Comparison of ENCODE assay signal across 17 cellular contexts in the genomic region with DNA sequence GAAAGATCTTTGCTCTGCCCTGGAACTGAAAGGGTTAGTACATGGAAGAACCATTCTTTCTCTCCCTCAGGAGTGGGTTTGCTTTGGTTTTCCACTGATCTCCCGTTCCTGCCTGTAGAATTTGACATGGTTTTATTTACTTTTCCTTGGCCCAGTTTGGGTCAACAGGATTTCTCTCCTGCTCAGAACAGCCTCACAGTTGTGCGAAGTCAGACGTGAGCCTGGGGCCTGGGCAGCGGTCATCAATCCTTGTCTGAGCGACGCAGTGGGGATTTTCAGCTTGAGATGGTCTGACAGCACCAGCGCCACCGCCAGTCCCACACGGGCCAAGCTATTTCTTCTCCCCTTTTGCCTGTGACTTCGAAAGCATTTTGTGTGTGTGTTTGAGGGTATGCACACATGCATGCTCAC. TPM values are rescaled to one million over a fixed set of nuclear protein-coding genes. Genes with fewer than 3 reads are reported as not detected.
"Had no signal": no experiment of that assay in that cellular context is flagged by ENCODE, and none has a peak within 500 bp of the region (broad histone marks: within the 10 kb centered on the region; RNA-seq: fewer than 3 reads in every experiment).

No MANE protein-coding gene starts in this region.

- H3K27ac ChIP-seq: colonic mucosa, epithelial cell of prostate, right atrium auricular region, transverse colon had no signal

- H3K9me3 ChIP-seq: colonic mucosa, right atrium auricular region, transverse colon had no signal

- H3K4me1 ChIP-seq: colonic mucosa, right atrium auricular region had no signal

- H3K36me3 ChIP-seq: colonic mucosa, right atrium auricular region, transverse colon had no signal

- H3K27me3 ChIP-seq: colonic mucosa, right atrium auricular region, transverse colon had no signal

- DNase-seq: activated CD4-positive, alpha-beta memory T cell treated with anti-CD3 and anti-CD28 coated beads, Interleukin-2, amount 10 ng/mL, durations not matched to agents 7 days and 5 days; activated CD4-positive, alpha-beta T cell treated with anti-CD3 and anti-CD28 coated beads for 1 hour; activated CD8-positive, alpha-beta memory T cell treated with anti-CD3 and anti-CD28 coated beads, Interleukin-2, amount 50 U/mL, for 4 hours; activated gamma-delta T cell treated with Interleukin-2 at 50 U/mL for 16 hours; activated naive CD8-positive, alpha-beta T cell treated with anti-CD3 and anti-CD28 coated beads, Interleukin-2, amount 50 U/mL, for 24 hours; activated T-cell treated with anti-CD3 and anti-CD28 coated beads, Interleukin-2, amount 50 U/mL, for 72 hours; caudate nucleus; colonic mucosa; immature natural killer cell; left colon; SIG-M5; stimulated activated CD4-positive, alpha-beta T cell treated with anti-CD3 and anti-CD28 coated beads, Interleukin-1b, Interleukin-23, amount 100 ng/mL, for 48 hours; transverse colon had no signal

- H3K36me3 Mint-ChIP-seq: immature natural killer cell; stimulated activated memory B cell treated with anti-CD40 and anti-IgM and Interleukin-4, amounts not matched to agents 10 μg/mL and 1 μg/mL and 100 μg/mL, for 72 hours had no signal

- H3K27ac Mint-ChIP-seq: activated CD4-positive, alpha-beta memory T cell treated with anti-CD3 and anti-CD28 coated beads, Interleukin-2, amount 10 ng/mL, durations not matched to agents 7 days and 5 days; activated naive CD8-positive, alpha-beta T cell treated with anti-CD3 and anti-CD28 coated beads, Interleukin-2, amount 50 U/mL, for 24 hours; activated T-cell treated with anti-CD3 and anti-CD28 coated beads, Interleukin-2, amount 50 U/mL, for 72 hours; immature natural killer cell; stimulated activated memory B cell treated with anti-CD40 and anti-IgM and Interleukin-4, amounts not matched to agents 10 μg/mL and 1 μg/mL and 100 μg/mL, for 72 hours had no signal

- ATAC-seq: activated naive CD8-positive, alpha-beta T cell treated with anti-CD3 and anti-CD28 coated beads, Interleukin-2, amount 50 U/mL, for 24 hours; activated T-cell treated with anti-CD3 and anti-CD28 coated beads, Interleukin-2, amount 50 U/mL, for 72 hours; left colon; stimulated activated memory B cell treated with anti-CD40 and anti-IgM and Interleukin-4, amounts not matched to agents 10 μg/mL and 1 μg/mL and 100 μg/mL, for 72 hours had no signal

- H3K9me3 Mint-ChIP-seq: activated CD4-positive, alpha-beta memory T cell treated with anti-CD3 and anti-CD28 coated beads, Interleukin-2, amount 10 ng/mL, durations not matched to agents 7 days and 5 days; activated naive CD8-positive, alpha-beta T cell treated with anti-CD3 and anti-CD28 coated beads, Interleukin-2, amount 50 U/mL, for 24 hours; activated T-cell treated with anti-CD3 and anti-CD28 coated beads, Interleukin-2, amount 50 U/mL, for 72 hours; immature natural killer cell; stimulated activated memory B cell treated with anti-CD40 and anti-IgM and Interleukin-4, amounts not matched to agents 10 μg/mL and 1 μg/mL and 100 μg/mL, for 72 hours had no signal

- H3K4me3 ChIP-seq: colonic mucosa, right atrium auricular region, transverse colon had no signal

- H3K4me3 Mint-ChIP-seq: activated CD4-positive, alpha-beta memory T cell treated with anti-CD3 and anti-CD28 coated beads, Interleukin-2, amount 10 ng/mL, durations not matched to agents 7 days and 5 days; activated naive CD8-positive, alpha-beta T cell treated with anti-CD3 and anti-CD28 coated beads, Interleukin-2, amount 50 U/mL, for 24 hours; activated T-cell treated with anti-CD3 and anti-CD28 coated beads, Interleukin-2, amount 50 U/mL, for 72 hours; immature natural killer cell; stimulated activated memory B cell treated with anti-CD40 and anti-IgM and Interleukin-4, amounts not matched to agents 10 μg/mL and 1 μg/mL and 100 μg/mL, for 72 hours had no signal

- H3K4me1 Mint-ChIP-seq: activated CD4-positive, alpha-beta memory T cell treated with anti-CD3 and anti-CD28 coated beads, Interleukin-2, amount 10 ng/mL, durations not matched to agents 7 days and 5 days; activated naive CD8-positive, alpha-beta T cell treated with anti-CD3 and anti-CD28 coated beads, Interleukin-2, amount 50 U/mL, for 24 hours; stimulated activated memory B cell treated with anti-CD40 and anti-IgM and Interleukin-4, amounts not matched to agents 10 μg/mL and 1 μg/mL and 100 μg/mL, for 72 hours had no signal

RNA-seq across cellular contexts. Expression of a gene that starts 58.2 kb away (rescaled TPM):
- total RNA-seq: activated CD4-positive, alpha-beta memory T cell treated with anti-CD3 and anti-CD28 coated beads, Interleukin-2, amount 10 ng/mL, durations not matched to agents 7 days and 5 days; activated T-cell treated with anti-CD3 and anti-CD28 coated beads, Interleukin-2, amount 50 U/mL, for 72 hours; T-helper 2 cell treated with Interferon-gamma antibody and Interleukin-4, amounts not matched to agents 100 ng/mL and 5 ng/mL, for 36 hours had no signal
- polyA plus RNA-seq: immature natural killer cell had no signal
